In genomic region chr9:136150664-136151213, GRCh38 we compare ENCODE assay signal across 16 cellular contexts. TPM values are rescaled to one million over a fixed set of nuclear protein-coding genes. Genes with fewer than 3 reads are reported as not detected.
"Had no signal": no experiment of that assay in that cellular context is flagged by ENCODE, and none has a peak within 500 bp of the region (broad histone marks: within the 10 kb centered on the region; RNA-seq: fewer than 3 reads in every experiment).

No MANE protein-coding gene starts in this region.

RNA-seq across cellular contexts. Expression of gene LHX3, which starts 54.2 kb away (rescaled TPM):
- total RNA-seq: dermis microvascular lymphatic vessel endothelial cell, esophagus squamous epithelium, fibroblast of villous mesenchyme, frontal cortex, left ventricle myocardium superior, lower lobe of right lung, mononuclear cell, omental fat pad, pancreas, posterior vena cava, pulmonary artery endothelial cell, spleen, thoracic aorta, tibial nerve had no signal
- polyA plus RNA-seq: keratinocyte, neural cell, pancreas, spleen had no signal
